Comparison of ENCODE assay signal across 24 cellular contexts in genomic region chr11:125335101-125335500, GRCh38.
"Had no signal": no experiment of that assay in that cellular context is flagged by ENCODE, and none has a peak within 500 bp of the region (broad histone marks: within the 10 kb centered on the region; RNA-seq: fewer than 3 reads in every experiment).

No MANE protein-coding gene starts in this region.

- H3K27ac ChIP-seq: cardiac muscle cell, esophagus squamous epithelium, heart right ventricle, neutrophil, pancreas, skin epidermis, thoracic aorta, WERI-Rb-1 had no signal

- DNase-seq: activated CD4-positive, alpha-beta T cell treated with anti-CD3 and anti-CD28 coated beads, Interleukin-2, amount 50 U/mL, for 1 hour; activated CD4-positive, CD25-positive, alpha-beta regulatory T cell treated with anti-CD3 and anti-CD28 coated beads, Interleukin-2, amount 50 U/mL, for 72 hours; activated CD8-positive, alpha-beta T cell treated with anti-CD3 and anti-CD28 coated beads, Interleukin-2, amount 10 ng/mL, durations not matched to agents 7 days and 5 days; activated naive CD4-positive, alpha-beta T cell treated with anti-CD3 and anti-CD28 coated beads for 36 hours; activated naive CD8-positive, alpha-beta T cell treated with anti-CD3 and anti-CD28 coated beads, Interleukin-2, amount 10 ng/mL, durations not matched to agents 7 days and 5 days; amniotic stem cell; effector memory CD8-positive, alpha-beta T cell; esophagus squamous epithelium; heart right ventricle; naive thymus-derived CD8-positive, alpha-beta T cell; pancreas; right cardiac atrium; SIG-M5; stimulated activated CD4-positive, alpha-beta T cell treated with anti-CD3 and anti-CD28 coated beads, Interleukin-15, amount 100 ng/mL, for 24 hours; stimulated activated naive B cell treated with anti-CD40 and anti-IgM and Interleukin-4, amounts not matched to agents 10 μg/mL and 1 μg/mL and 100 μg/mL, for 72 hours; T-cell; WERI-Rb-1 had no signal

- H3K36me3 Mint-ChIP-seq: activated naive CD8-positive, alpha-beta T cell treated with anti-CD3 and anti-CD28 coated beads, Interleukin-2, amount 10 ng/mL, durations not matched to agents 7 days and 5 days; naive thymus-derived CD8-positive, alpha-beta T cell; stimulated activated naive B cell treated with anti-CD40 and anti-IgM and Interleukin-4, amounts not matched to agents 10 μg/mL and 1 μg/mL and 100 μg/mL, for 72 hours; T-cell; type B pancreatic cell had no signal

- ATAC-seq: activated CD8-positive, alpha-beta T cell treated with anti-CD3 and anti-CD28 coated beads, Interleukin-2, amount 10 ng/mL, durations not matched to agents 7 days and 5 days; activated T-helper 17 cell treated with anti-CD3 and anti-CD28 coated beads, Interleukin-2, amount 50 U/mL, for 72 hours; effector memory CD8-positive, alpha-beta T cell; heart right ventricle; naive thymus-derived CD8-positive, alpha-beta T cell; pancreas; right cardiac atrium; stimulated activated naive B cell treated with anti-CD40 and anti-IgM and Interleukin-4, amounts not matched to agents 10 μg/mL and 1 μg/mL and 100 μg/mL, for 72 hours; T-cell had no signal

- H3K9me3 Mint-ChIP-seq: activated naive CD4-positive, alpha-beta T cell treated with anti-CD3 and anti-CD28 coated beads for 36 hours; activated naive CD8-positive, alpha-beta T cell treated with anti-CD3 and anti-CD28 coated beads, Interleukin-2, amount 10 ng/mL, durations not matched to agents 7 days and 5 days; activated T-helper 17 cell treated with anti-CD3 and anti-CD28 coated beads, Interleukin-2, amount 50 U/mL, for 72 hours; effector memory CD8-positive, alpha-beta T cell; naive thymus-derived CD8-positive, alpha-beta T cell; stimulated activated naive B cell treated with anti-CD40 and anti-IgM and Interleukin-4, amounts not matched to agents 10 μg/mL and 1 μg/mL and 100 μg/mL, for 72 hours; T-cell; type B pancreatic cell had no signal

- H3K4me3 ChIP-seq: cardiac muscle cell, esophagus squamous epithelium, heart right ventricle, lung, pancreas, skin epidermis, thoracic aorta had no signal

- H3K9me3 ChIP-seq: esophagus squamous epithelium, heart right ventricle, neutrophil, pancreas, thoracic aorta had no signal

- H3K36me3 ChIP-seq: cardiac muscle cell, esophagus squamous epithelium, heart right ventricle, neutrophil, pancreas, thoracic aorta, WERI-Rb-1 had no signal

- H3K4me1 ChIP-seq: pancreas had no signal

- H3K4me1 Mint-ChIP-seq: activated naive CD8-positive, alpha-beta T cell treated with anti-CD3 and anti-CD28 coated beads, Interleukin-2, amount 10 ng/mL, durations not matched to agents 7 days and 5 days; activated T-helper 17 cell treated with anti-CD3 and anti-CD28 coated beads, Interleukin-2, amount 50 U/mL, for 72 hours; stimulated activated naive B cell treated with anti-CD40 and anti-IgM and Interleukin-4, amounts not matched to agents 10 μg/mL and 1 μg/mL and 100 μg/mL, for 72 hours had no signal

- H3K4me3 Mint-ChIP-seq: activated CD8-positive, alpha-beta T cell treated with anti-CD3 and anti-CD28 coated beads, Interleukin-2, amount 10 ng/mL, durations not matched to agents 7 days and 5 days; activated naive CD4-positive, alpha-beta T cell treated with anti-CD3 and anti-CD28 coated beads for 36 hours; activated naive CD8-positive, alpha-beta T cell treated with anti-CD3 and anti-CD28 coated beads, Interleukin-2, amount 10 ng/mL, durations not matched to agents 7 days and 5 days; activated T-helper 17 cell treated with anti-CD3 and anti-CD28 coated beads, Interleukin-2, amount 50 U/mL, for 72 hours; effector memory CD8-positive, alpha-beta T cell; naive thymus-derived CD8-positive, alpha-beta T cell; stimulated activated naive B cell treated with anti-CD40 and anti-IgM and Interleukin-4, amounts not matched to agents 10 μg/mL and 1 μg/mL and 100 μg/mL, for 72 hours; T-cell; type B pancreatic cell had no signal

- H3K27ac Mint-ChIP-seq: activated CD8-positive, alpha-beta T cell treated with anti-CD3 and anti-CD28 coated beads, Interleukin-2, amount 10 ng/mL, durations not matched to agents 7 days and 5 days; activated naive CD4-positive, alpha-beta T cell treated with anti-CD3 and anti-CD28 coated beads for 36 hours; activated naive CD8-positive, alpha-beta T cell treated with anti-CD3 and anti-CD28 coated beads, Interleukin-2, amount 10 ng/mL, durations not matched to agents 7 days and 5 days; activated T-helper 17 cell treated with anti-CD3 and anti-CD28 coated beads, Interleukin-2, amount 50 U/mL, for 72 hours; effector memory CD8-positive, alpha-beta T cell; naive thymus-derived CD8-positive, alpha-beta T cell; stimulated activated naive B cell treated with anti-CD40 and anti-IgM and Interleukin-4, amounts not matched to agents 10 μg/mL and 1 μg/mL and 100 μg/mL, for 72 hours; T-cell; type B pancreatic cell had no signal

- H3K27me3 ChIP-seq: cardiac muscle cell, esophagus squamous epithelium, heart right ventricle, pancreas had no signal
